In genomic region chr2:69436937-69437750, GRCh38 we compare ENCODE assay signal across 1 cellular context.
TF ChIP-seq lines count a peak whose summit lies in the region.

TSS of gene NFU1 (minus strand) at chr2:69437435. CDS start at chr2:69437422, 13 bp downstream.

TF ChIP-seq in K562, 482 proteins besides CTCF, POLR2A, EP300 and RAD21 (continued from another document and continues in another):
- TF ChIP-seq ATF6 (CRISPR knock-in tag; IDR thresholded peaks at IDR 0.05): peak; percentile 53; the same call in 1 of the 2 replicates
- no peak for TF ChIP-seq SMARCA5 (IDR thresholded peaks at IDR 0.05)
- no peak for TF ChIP-seq HNRNPK (IDR thresholded peaks at IDR 0.05; ENCODE audit: low read depth, low read length, poor library complexity, severe bottlenecking)
- TF ChIP-seq MCM5 (IDR thresholded peaks at IDR 0.05; ENCODE audit: low read depth): no peak
- no peak for TF ChIP-seq BMI1 (IDR thresholded peaks at IDR 0.05; ENCODE audit: low read length)
- TF ChIP-seq ZNF668 (CRISPR knock-in tag; IDR thresholded peaks at IDR 0.05): no peak
- peak; percentile 74 for TF ChIP-seq ZNF395 (CRISPR knock-in tag; IDR thresholded peaks at IDR 0.05)
- no peak for TF ChIP-seq ZNF217 (CRISPR knock-in tag; IDR thresholded peaks at IDR 0.05)
- TF ChIP-seq ZNF830 (CRISPR knock-in tag; IDR thresholded peaks at IDR 0.05): no peak
- TF ChIP-seq POLR2H (tag; IDR thresholded peaks at IDR 0.05; ENCODE audit: low read depth): peak; percentile 83
- 0 out of 2 replicates have a peak, but pooled peaks have one; percentile 10 for TF ChIP-seq DPF2 (IDR thresholded peaks at IDR 0.05)
- TF ChIP-seq ETS1 (conservative IDR thresholded peaks at IDR 0.05; ENCODE audit: control insufficient read depth, low read depth, low read length): peak; percentile 47; the same call in 1 of the 2 replicates
- no peak for TF ChIP-seq GATAD2B (IDR thresholded peaks at IDR 0.05; ENCODE audit: borderline replicate concordance)
- peak; percentile 75 for TF ChIP-seq PML (IDR thresholded peaks at IDR 0.05; ENCODE audit: low read length)
- TF ChIP-seq TRIM24 (IDR thresholded peaks at IDR 0.05): peak in 1 of 2 experiments; percentile 17; a peak in 1 of 4 replicates
- TF ChIP-seq LARP7 (IDR thresholded peaks at IDR 0.05): 0 out of 2 replicates have a peak, but pooled peaks have one; percentile 26
- peak; percentile 52; the same call in 1 of the 2 replicates for TF ChIP-seq TEAD4 (IDR thresholded peaks at IDR 0.05; ENCODE audit: low read length)
- no peak for TF ChIP-seq TEAD4 (CRISPR knock-in tag; IDR thresholded peaks at IDR 0.05; ENCODE audit: borderline replicate concordance)
- no peak for TF ChIP-seq BCOR (IDR thresholded peaks at IDR 0.05)
- TF ChIP-seq TBP (optimal IDR thresholded peaks at IDR 0.05; ENCODE audit: low read depth, low read length): peak; percentile 87
- peak; percentile 78; the same call in 1 of the 2 replicates for TF ChIP-seq ATF3 (IDR thresholded peaks at IDR 0.05)
- peak; percentile 83 for TF ChIP-seq ATF3 (CRISPR knock-in tag; conservative IDR thresholded peaks at IDR 0.05)
- TF ChIP-seq CHD1 (IDR thresholded peaks at IDR 0.05; ENCODE audit: low read length): peak; percentile 85
- peak; percentile 87; the same call in 1 of the 2 replicates for TF ChIP-seq FOXK1 (CRISPR knock-in tag; IDR thresholded peaks at IDR 0.05; ENCODE audit: borderline replicate concordance)
- TF ChIP-seq MED1 (CRISPR knock-in tag; IDR thresholded peaks at IDR 0.05; ENCODE audit: borderline replicate concordance): no peak
- TF ChIP-seq TSC22D4 (tag; IDR thresholded peaks at IDR 0.05): no peak
- TF ChIP-seq KAT2B (IDR thresholded peaks at IDR 0.05; ENCODE audit: low read depth, low read length): no peak
- TF ChIP-seq RREB1 (CRISPR knock-in tag; IDR thresholded peaks at IDR 0.05): 0 out of 2 replicates have a peak, but pooled peaks have one; percentile 31
- no peak for TF ChIP-seq ZNF280B (CRISPR knock-in tag; IDR thresholded peaks at IDR 0.05)
- no peak for TF ChIP-seq E2F5 (CRISPR knock-in tag; IDR thresholded peaks at IDR 0.05)
- TF ChIP-seq SIRT6 (IDR thresholded peaks at IDR 0.05; ENCODE audit: low read depth, low read length): no peak
- TF ChIP-seq DDX20 (tag; IDR thresholded peaks at IDR 0.05; ENCODE audit: low read depth): no peak
- TF ChIP-seq CREM (IDR thresholded peaks at IDR 0.05; ENCODE audit: low read depth): peak; percentile 93
- peak; percentile 99 for TF ChIP-seq POLR2G (IDR thresholded peaks at IDR 0.05; ENCODE audit: low read depth, low read length)
- TF ChIP-seq FOXM1 (IDR thresholded peaks at IDR 0.05; ENCODE audit: low read depth): no peak
- no peak for TF ChIP-seq FOXM1 (CRISPR knock-in tag; IDR thresholded peaks at IDR 0.05; ENCODE audit: low read depth)
- TF ChIP-seq TAF7 (tag; IDR thresholded peaks at IDR 0.05): peak; percentile 95
- 0 out of 2 replicates have a peak, but pooled peaks have one; percentile 26 for TF ChIP-seq ZNF197 (CRISPR knock-in tag; IDR thresholded peaks at IDR 0.05; ENCODE audit: low read depth)
- TF ChIP-seq RBM39 (optimal IDR thresholded peaks at IDR 0.05; ENCODE audit: low read depth, low read length): no peak
- TF ChIP-seq ZNF609 (CRISPR knock-in tag; IDR thresholded peaks at IDR 0.05; ENCODE audit: borderline replicate concordance): no peak
- TF ChIP-seq TRIM25 (IDR thresholded peaks at IDR 0.05; ENCODE audit: borderline replicate concordance): no peak
- no peak for TF ChIP-seq CAMTA2 (CRISPR knock-in tag; conservative IDR thresholded peaks at IDR 0.05)
- TF ChIP-seq HLTF (IDR thresholded peaks at IDR 0.05): no peak
- no peak for TF ChIP-seq SRSF3 (IDR thresholded peaks at IDR 0.05; ENCODE audit: insufficient read depth, low read length)
